In genomic region chr5:3429962-3430361, GRCh38 we compare ENCODE assay signal across 24 cellular contexts.
DNase-seq lines count a peak whose midpoint lies in the region; ATAC-seq, FAIRE-seq and TF ChIP-seq lines count a peak whose summit lies in the region.
"Had no signal": no experiment of that assay in that cellular context is flagged by ENCODE, and none has a peak within 500 bp of the region (broad histone marks: within the 10 kb centered on the region; RNA-seq: fewer than 3 reads in every experiment).

No MANE protein-coding gene starts in this region.

- no peak for ATAC-seq in HepG2
- no peak for ATAC-seq in GM21526 (IDR thresholded peaks at IDR 0.05; ENCODE audit: low FRiP score, unreplicated experiment)

- H3K9ac ChIP-seq in HepG2 (ENCODE audit: insufficient read depth, low read depth, low read length), result no peak overlapping the region
- H3K9ac ChIP-seq: BLaER1, GM23248 had no signal

- no peak for FAIRE-seq in HepG2 (lab: Jason Lieb, UNC)
- FAIRE-seq: GM18507 had no signal

- H2AFZ ChIP-seq in HepG2 (ENCODE audit: low read length), result no peak overlapping the region
- H2AFZ ChIP-seq: GM23248 had no signal

- TF ChIP-seq RAD21 in HepG2 (CRISPR knock-in tag; IDR thresholded peaks at IDR 0.05), result no peak

- WGBS in HepG2 (ENCODE audit: low lambda C conversion rate), result 0% methylated on average over 5 of the region's 7 CpGs

- no peaks in the 10 kb centered on the region for H3K79me2 ChIP-seq in HepG2 (ENCODE audit: insufficient read depth, low read length)

- H3K4me1 ChIP-seq in HepG2 (ENCODE audit: insufficient read depth, low read length), result no peaks in the 10 kb centered on the region
- H3K4me1 ChIP-seq: BLaER1 had no signal

- TF ChIP-seq CTCF in HepG2 (CRISPR knock-in tag; IDR thresholded peaks at IDR 0.05) (no peak), foreskin fibroblast (IDR thresholded peaks at IDR 0.05; ENCODE audit: low read depth, low read length) (no peak)

- TF ChIP-seq EP300 in HepG2 (IDR thresholded peaks at IDR 0.05; ENCODE audit: low read depth in 2 of 2, low read length in 2 of 2), result no peak
- TF ChIP-seq EP300 in HepG2 (CRISPR knock-in tag; IDR thresholded peaks at IDR 0.05; ENCODE audit: borderline replicate concordance), result no peak

- no TSS peak for BruUV-seq in HepG2 (replicated peaks; lab: Mats Ljungman, UMichigan)

- H3K9me3 ChIP-seq in HepG2 (ENCODE audit: low read length), result no peaks in the 10 kb centered on the region
- H3K9me3 ChIP-seq: BLaER1 had no signal

- H3K27me3 ChIP-seq in HepG2 (ENCODE audit: control insufficient read depth in 1 of 2, insufficient read depth in 2 of 2, low read length in 2 of 2), result no peaks in the 10 kb centered on the region
- H3K27me3 ChIP-seq: BLaER1 had no signal

- no peaks in the 10 kb centered on the region for H3K36me3 ChIP-seq in HepG2 (replicated peaks in 1 of 2; ENCODE audit: control insufficient read depth in 1 of 2, insufficient read depth in 2 of 2, low read length in 2 of 2)
- H3K36me3 ChIP-seq: BLaER1 had no signal

- CTCF ChIA-PET in HepG2 (lab: Yijun Ruan, JAX; ENCODE audit: low intra/inter-chr PET ratio, low total read pairs), result no interaction called here

- DNase-seq in NCI-H1417 (lab: John Stamatoyannopoulos, UW) (peak in 2 of 3 experiments; percentile 60 to 79), NCI-H1417 treated with DMSO at 0.1 percent for 48 hours (lab: John Stamatoyannopoulos, UW) (no peak), NCI-H748 treated with DMSO at 0.1 percent for 48 hours (lab: John Stamatoyannopoulos, UW) (peak; percentile 53), medulla oblongata (ENCODE audit: extremely low spot score) (peak; percentile 47), substantia nigra (lab: John Stamatoyannopoulos, UW) (peak in 27 of 49 donors; percentile 1 to 47 (median 20)), HepG2 (ENCODE audit: low spot score) (no peak), foreskin fibroblast (no peak)
- DNase-seq: CD4-positive, CD25-positive, alpha-beta regulatory T cell; DMS153; DND-41; GM23248; NCI-H1048; NCI-H1694; NCI-H2081; NCI-H2171 treated with DMSO at 0.1 percent for 48 hours; NCI-H446; NCI-H524 treated with DMSO at 0.1 percent for 48 hours; SHP77; T-helper 1 cell had no signal

- in situ Hi-C loops in HepG2 (cut with HindIII; ENCODE audit: extremely low pct_ligation_motif_present, low pct_unique_long_range_greater_than_20kb), result no loop called here

- no peak overlapping the region for H3K4me3 ChIP-seq in HepG2 (replicated peaks in 1 of 3; ENCODE audit: insufficient read depth in 1 of 3, low read depth in 2 of 3, low read length in 3 of 3)
- H3K4me3 ChIP-seq in foreskin fibroblast (ENCODE audit: low read depth in 1 of 2, low read length in 2 of 2), result no peak overlapping the region
- H3K4me3 ChIP-seq: BLaER1, GM23248 had no signal

- no peaks in the 10 kb centered on the region for H4K20me1 ChIP-seq in HepG2 (ENCODE audit: insufficient read depth, low read length)
- H4K20me1 ChIP-seq: BLaER1 had no signal

- POLR2A ChIA-PET in HepG2 (lab: Yijun Ruan, JAX), result no interaction called here

- no peak overlapping the region for H3K4me2 ChIP-seq in HepG2 (ENCODE audit: low read depth, low read length)
- H3K4me2 ChIP-seq: BLaER1 had no signal

- TF ChIP-seq POLR2A in HepG2 (IDR thresholded peaks at IDR 0.05; ENCODE audit: insufficient read depth in 1 of 2, low read depth in 2 of 2, low read length in 2 of 2), result no peak

- intact Hi-C loops in HepG2 (cut with micrococcal nuclease; ENCODE audit: unreplicated experiment), result no loop called here

- H3K27ac ChIP-seq in substantia nigra (ENCODE audit: low read depth, low read length, poor library complexity, severe bottlenecking) (no peak overlapping the region), HepG2 (ENCODE audit: extremely low read length, insufficient read depth, low read length) (no peak overlapping the region)
- H3K27ac ChIP-seq: BLaER1, GM23248, HL-60, RWPE1 had no signal

TF ChIP-seq in HepG2, 621 proteins besides CTCF, POLR2A, EP300 and RAD21:
- TF ChIP-seq GTF2F1 (IDR thresholded peaks at IDR 0.05; ENCODE audit: low read length), result no peak
- no peak for TF ChIP-seq SIX1 (CRISPR knock-in tag; IDR thresholded peaks at IDR 0.05; ENCODE audit: borderline replicate concordance)
- no peak for TF ChIP-seq SAP130 (CRISPR knock-in tag; IDR thresholded peaks at IDR 0.05; ENCODE audit: low read depth)
- no peak for TF ChIP-seq CEBPG (CRISPR knock-in tag; IDR thresholded peaks at IDR 0.05)
- no peak for TF ChIP-seq SMAD1 (CRISPR knock-in tag; IDR thresholded peaks at IDR 0.05; ENCODE audit: borderline replicate concordance, low read depth)
- no peak for TF ChIP-seq ZNF670 (CRISPR knock-in tag; IDR thresholded peaks at IDR 0.05; ENCODE audit: borderline replicate concordance)

Comparison
In these comparisons a context has a peak if more than half of its experiments do, and no peak if none do; other contexts are left out.
1. DNase-seq: peak in NCI-H1417 (2 of 3), NCI-H748 treated with DMSO at 0.1 percent for 48 hours (single experiment), medulla oblongata (single experiment) and substantia nigra (27 of 49); none in NCI-H1417 treated with DMSO at 0.1 percent for 48 hours (single experiment), HepG2 (single experiment) and foreskin fibroblast (0 of 2).